In genomic region chr7:27095897-27096755, GRCh38 we compare ENCODE assay signal across 8 cellular contexts. TPM values are rescaled to one million over a fixed set of nuclear protein-coding genes. Genes with fewer than 3 reads are reported as not detected.
DNase-seq lines count a peak whose midpoint lies in the region; ATAC-seq, FAIRE-seq and TF ChIP-seq lines count a peak whose summit lies in the region.

TSS of gene HOXA1 (minus strand) at chr7:27096000. CDS start at chr7:27095912, 88 bp downstream.

- H3F3A ChIP-seq in smooth muscle cell (ENCODE audit: low read depth), result no peaks in the 10 kb centered on the region
- H3F3A ChIP-seq in PC-9 (ENCODE audit: insufficient read depth, low read depth), result peaks cover 33% of the 10 kb centered on the region

- H3K79me2 ChIP-seq in smooth muscle cell (ENCODE audit: low read depth) (no peaks in the 10 kb centered on the region), PC-9 (ENCODE audit: low read depth) (no peaks in the 10 kb centered on the region)

- intact Hi-C loops in PC-9 (cut with micrococcal nuclease; ENCODE audit: unreplicated experiment), result no loop called here

- POLR2A ChIA-PET in PC-9 (lab: Charles Lee; ENCODE audit: unreplicated experiment), result no interaction called here

- TF ChIP-seq CTCF in smooth muscle cell (IDR thresholded peaks at IDR 0.05; ENCODE audit: borderline replicate concordance, insufficient read depth, poor library complexity, severe bottlenecking) (no peak), PC-9 (conservative IDR thresholded peaks at IDR 0.05) (no peak)

- H3K36me3 ChIP-seq in iPS-15b (ENCODE audit: control insufficient read depth, insufficient read depth, low read length) (no peaks in the 10 kb centered on the region), smooth muscle cell (ENCODE audit: low read depth) (no peaks in the 10 kb centered on the region), PC-9 (ENCODE audit: low read depth) (peaks cover 6% of the 10 kb centered on the region; the same call in 1 of the 2 replicates)

- peak; percentile 19; the same call in 1 of the 2 replicates for TF ChIP-seq POLR2A in GM12892 (IDR thresholded peaks at IDR 0.05; ENCODE audit: low read depth, low read length)

- BruUV-seq in PC-9 (replicated peaks; lab: Mats Ljungman, UMichigan), result no TSS peak

- H3K4me3 ChIP-seq in iPS-15b (ENCODE audit: low read depth, low read length) (peak within 1 kb of the TSS; percentile 54), smooth muscle cell (peak within 1 kb of the TSS; percentile 72), PC-9 (no peak within 1 kb of the TSS)

- H3K4me2 ChIP-seq in smooth muscle cell (peak within 1 kb of the TSS; percentile 99), PC-9 (no peak within 1 kb of the TSS)

- no peaks in the 10 kb centered on the region for H3K9me2 ChIP-seq in PC-9 (ENCODE audit: insufficient read depth)

- H3K9ac ChIP-seq in iPS-15b (ENCODE audit: low read depth, low read length) (no peak within 1 kb of the TSS), smooth muscle cell (ENCODE audit: low read depth) (peak within 1 kb of the TSS; percentile 52)

- peak; percentile 86 for ATAC-seq in HG02610 (IDR thresholded peaks at IDR 0.05; ENCODE audit: unreplicated experiment)

- H3K27me3 ChIP-seq in iPS-15b (ENCODE audit: control insufficient read depth, insufficient read depth, low read length) (peaks cover 90% of the 10 kb centered on the region), smooth muscle cell (ENCODE audit: low read depth) (peaks cover 100% of the 10 kb centered on the region), PC-9 (ENCODE audit: insufficient read depth, low read depth) (no peaks in the 10 kb centered on the region)

- peaks cover 23% of the 10 kb centered on the region for H4K20me1 ChIP-seq in smooth muscle cell (ENCODE audit: low read depth)
- no peaks in the 10 kb centered on the region for H4K20me1 ChIP-seq in PC-9 (ENCODE audit: insufficient read depth)

- WGBS in adipose tissue, 3 donors, result 1 to 2% (median 1%) methylated on average over 67 to 68 of the region's 68 CpGs
- WGBS in smooth muscle cell (ENCODE audit: low lambda C conversion rate), result 2% methylated on average over 66 of the region's 68 CpGs

- CTCF ChIA-PET in PC-9 (lab: Charles Lee), result interaction anchor here (0.6 kb wide), 1 partner anchor 32 kb away, joined by 3 read pairs; no protein-coding TSS in a partner anchor

- DNase-seq in GM12892 (ENCODE audit: insufficient read length) (peak; percentile 86), NCI-H1048 (lab: John Stamatoyannopoulos, UW) (peak; percentile 42), T-helper 1 cell (peak; percentile 44 to 81 (median 67)), smooth muscle cell (lab: John Stamatoyannopoulos, UW; ENCODE audit: unreplicated experiment) (no peak), PC-9 (no peak)

- H3K27ac ChIP-seq in adipose tissue (ENCODE audit: low read depth, low read length) (peak within 1 kb of the TSS; percentile 21), smooth muscle cell (ENCODE audit: low read depth) (no peak within 1 kb of the TSS), PC-9 (no peak within 1 kb of the TSS)

- H3K4me1 ChIP-seq in iPS-15b (ENCODE audit: control insufficient read depth, insufficient read depth, low read length), result peaks cover 32% of the 10 kb centered on the region
- H3K4me1 ChIP-seq in smooth muscle cell (ENCODE audit: low read depth), result peaks cover 8% of the 10 kb centered on the region
- peaks cover 43% of the 10 kb centered on the region for H3K4me1 ChIP-seq in PC-9 (replicated peaks; ENCODE audit: insufficient read depth)

- no peaks in the 10 kb centered on the region for H3K9me3 ChIP-seq in iPS-15b (ENCODE audit: control insufficient read depth, insufficient read depth, low read length)
- no peaks in the 10 kb centered on the region for H3K9me3 ChIP-seq in smooth muscle cell (replicated peaks; ENCODE audit: low read depth)
- H3K9me3 ChIP-seq in PC-9 (ENCODE audit: insufficient read depth, low read depth), result no peaks in the 10 kb centered on the region

- H2AFZ ChIP-seq in smooth muscle cell (ENCODE audit: low read depth), result peak within 1 kb of the TSS; percentile 92
- H2AFZ ChIP-seq in PC-9, result no peak within 1 kb of the TSS

- no peak for FAIRE-seq in GM12892 (lab: Jason Lieb, UNC)

RNA-seq across cellular contexts. Expression of gene HOXA1, which starts in this region (rescaled TPM):
- polyA plus RNA-seq in GM12892 (2012; ENCODE audit: missing spikeins), result not detected
- under 1 TPM; 0.08 to 0.56 (median 0.51) TPM for polyA plus RNA-seq in adipose tissue
- 0.40 TPM in 1 of 2 replicates, not detected in the other for total RNA-seq in smooth muscle cell
- polyA plus RNA-seq in smooth muscle cell, result not detected in 2 replicates
- 2.0 and 2.2 TPM in 2 replicates for total RNA-seq in PC-9 (2021)

Comparison
In these comparisons a context has a peak if more than half of its experiments do, and no peak if none do; other contexts are left out.
1. DNase-seq: peak in GM12892 (single experiment), NCI-H1048 (single experiment) and T-helper 1 cell (5 of 5); none in smooth muscle cell (single experiment) and PC-9 (0 of 2).